ENCODE assay signal across 8 cellular contexts in genomic region chr3:4722103-4722502, GRCh38.
DNase-seq lines count a peak whose midpoint lies in the region; ATAC-seq and TF ChIP-seq lines count a peak whose summit lies in the region.

No MANE protein-coding gene starts in this region.

- no peaks in the 10 kb centered on the region for H3K9me3 Mint-ChIP-seq in activated CD8-positive, alpha-beta T cell treated with anti-CD3 and anti-CD28 coated beads for 36 hours

- peak; percentile 49 for DNase-seq in D341Med (ENCODE audit: low spot score)
- peak; percentile 79 for DNase-seq in NB4 (ENCODE audit: low read depth)
- peak; percentile 36 for DNase-seq in activated CD8-positive, alpha-beta T cell treated with anti-CD3 and anti-CD28 coated beads for 36 hours
- peak; percentile 63 for DNase-seq in Right ventricle myocardium superior
- DNase-seq in sigmoid colon: no peak

- H3K36me3 Mint-ChIP-seq in activated CD8-positive, alpha-beta T cell treated with anti-CD3 and anti-CD28 coated beads for 36 hours (ENCODE audit: low read depth): peaks cover 28% of the 10 kb centered on the region

- peaks cover 0 to 8% (median 2%) of the 10 kb centered on the region in 4 donors for H3K36me3 ChIP-seq in sigmoid colon

- H3K27me3 Mint-ChIP-seq in activated CD8-positive, alpha-beta T cell treated with anti-CD3 and anti-CD28 coated beads for 36 hours: no peaks in the 10 kb centered on the region

- H3K27ac Mint-ChIP-seq in activated CD8-positive, alpha-beta T cell treated with anti-CD3 and anti-CD28 coated beads for 36 hours: peak overlapping the region; percentile 64

- H3K4me3 ChIP-seq in NB4 (ENCODE audit: low read depth, low read length) (no peak overlapping the region), sigmoid colon (no peak overlapping the region)

- intact Hi-C loops in activated CD8-positive, alpha-beta T cell treated with anti-CD3 and anti-CD28 coated beads for 36 hours (cut with micrococcal nuclease): loop anchor here (5.0 kb wide), 1 partner anchor 185 kb away; no protein-coding TSS in a partner anchor
- intact Hi-C loops in Right ventricle myocardium superior (cut with DNase I): loop anchor here (5.0 kb wide), 1 partner anchor 255 kb away; the partner anchor contains the start of gene BHLHE40
- intact Hi-C loops in sigmoid colon (cut with DNase I): loop anchor here (5.0 kb wide), 4 partner anchors 50 to 400 kb away; partner anchors contain the start of gene ARL8B

- H3K4me1 ChIP-seq in sigmoid colon: peaks cover 0 to 55% (median 50%) of the 10 kb centered on the region in 4 donors

- ATAC-seq in GM21367 (IDR thresholded peaks at IDR 0.05; ENCODE audit: unreplicated experiment) (peak; percentile 52), Right ventricle myocardium superior (ENCODE audit: poor library complexity) (peak; percentile 81), HG03571 (IDR thresholded peaks at IDR 0.05; ENCODE audit: unreplicated experiment) (no peak), GM18858 (IDR thresholded peaks at IDR 0.05; ENCODE audit: unreplicated experiment) (no peak)
- peak; percentile 80 for ATAC-seq in activated CD8-positive, alpha-beta T cell treated with anti-CD3 and anti-CD28 coated beads for 36 hours

- H3K9me3 ChIP-seq in sigmoid colon: no peaks in the 10 kb centered on the region

- TF ChIP-seq CTCF in NB4 (IDR thresholded peaks at IDR 0.05; ENCODE audit: low read depth, low read length) (peak; percentile 51), sigmoid colon (IDR thresholded peaks at IDR 0.05) (peak in 3 of 4 experiments; percentile 47 to 55 (median 48))
- TF ChIP-seq CTCF in activated CD8-positive, alpha-beta T cell treated with anti-CD3 and anti-CD28 coated beads for 36 hours (IDR thresholded peaks at IDR 0.05): peak; percentile 34

- no peak for TF ChIP-seq POLR2A in NB4 (IDR thresholded peaks at IDR 0.05; ENCODE audit: extremely low read depth, insufficient read length)
- TF ChIP-seq POLR2A in sigmoid colon (IDR thresholded peaks at IDR 0.05): no peak

- H3K27ac ChIP-seq in sigmoid colon: peak overlapping the region; percentile 64 to 80 (median 72)

- H3K4me3 Mint-ChIP-seq in activated CD8-positive, alpha-beta T cell treated with anti-CD3 and anti-CD28 coated beads for 36 hours: no peak overlapping the region

- CTCF ChIA-PET in activated CD8-positive, alpha-beta T cell treated with anti-CD3 and anti-CD28 coated beads for 36 hours (lab: Charles Lee): interaction anchor here (1.0 to 1.5 kb wide), 4 partner anchors 9 to 255 kb away, joined by 3 to 8 read pairs (median 4); no protein-coding TSS in a partner anchor

- POLR2A ChIA-PET in activated CD8-positive, alpha-beta T cell treated with anti-CD3 and anti-CD28 coated beads for 36 hours (lab: Charles Lee): interaction anchor here (1.0 kb wide), 1 partner anchor 259 kb away, joined by 3 read pairs; no protein-coding TSS in a partner anchor

- no peak for TF ChIP-seq EP300 in sigmoid colon (IDR thresholded peaks at IDR 0.05)

- peaks cover 30% of the 10 kb centered on the region for H3K4me1 Mint-ChIP-seq in activated CD8-positive, alpha-beta T cell treated with anti-CD3 and anti-CD28 coated beads for 36 hours (ENCODE audit: low read depth)

- no peaks in the 10 kb centered on the region for H3K27me3 ChIP-seq in sigmoid colon

- WGBS in sigmoid colon, 2 donors: 20 to 59% methylated on average over 6 of the region's 6 CpGs

Comparison
In these comparisons a context has a peak if more than half of its experiments do, and no peak if none do; other contexts are left out.
1. ATAC-seq: peak in GM21367 (single experiment), activated CD8-positive, alpha-beta T cell treated with anti-CD3 and anti-CD28 coated beads for 36 hours (single experiment) and Right ventricle myocardium superior (single experiment); none in HG03571 (single experiment) and GM18858 (single experiment).
2. Peak in every context shown above with its lines, with median percentiles within 50 percentile points of each other: CTCF ChIP-seq.